ENCODE assay signal across 28 cellular contexts in the genomic region with DNA sequence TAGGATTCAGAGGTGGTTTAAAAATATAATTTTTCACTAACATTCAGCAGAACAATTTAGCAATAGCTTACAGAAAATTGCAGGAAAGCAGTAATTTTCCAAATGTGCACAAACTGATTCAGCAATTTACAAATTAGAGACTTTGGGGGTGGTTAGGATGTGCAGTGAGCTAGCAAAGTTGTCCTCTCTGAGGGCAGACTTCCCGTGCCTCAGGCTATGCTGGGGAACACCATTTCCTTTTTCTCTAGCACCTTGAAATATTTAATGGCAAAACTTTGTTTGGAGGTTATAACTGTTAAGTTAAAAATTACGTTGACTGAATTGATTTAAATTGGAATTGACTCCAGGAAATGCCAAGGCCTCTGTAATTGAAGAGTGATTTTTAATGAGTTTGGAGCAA.
"Had no signal": no experiment of that assay in that cellular context is flagged by ENCODE, and none has a peak within 500 bp of the region (broad histone marks: within the 10 kb centered on the region; RNA-seq: fewer than 3 reads in every experiment).

No MANE protein-coding gene starts in this region.

- H3K27me3 ChIP-seq: neutrophil, right lobe of liver, suprapubic skin, transverse colon, upper lobe of right lung, uterus had no signal

- H3K9me3 ChIP-seq: lower lobe of right lung, mucosa of descending colon, neutrophil, prostate gland, right lobe of liver, suprapubic skin, transverse colon, upper lobe of right lung, uterus had no signal

- H3K36me3 Mint-ChIP-seq: immature natural killer cell; memory B cell; naive B cell; natural killer cell treated with Interleukin-12 subunit alpha and Interleukin-12 subunit beta and Interleukin-15 and Interleukin-18, amount 100 ng/mL, for 72 hours; stimulated activated naive B cell treated with anti-CD40 and anti-IgM and Interleukin-4, amounts not matched to agents 10 μg/mL and 1 μg/mL and 100 μg/mL, for 72 hours had no signal

- FAIRE-seq: frontal cortex, small intestine had no signal

- ATAC-seq: left ventricle myocardium superior; lower lobe of right lung; mucosa of descending colon; natural killer cell treated with Interleukin-12 subunit alpha and Interleukin-12 subunit beta and Interleukin-15 and Interleukin-18, amount 100 ng/mL, for 72 hours; stimulated activated naive B cell treated with anti-CD40 and anti-IgM and Interleukin-4, amounts not matched to agents 10 μg/mL and 1 μg/mL and 100 μg/mL, for 72 hours; upper lobe of right lung had no signal

- H3K27ac Mint-ChIP-seq: immature natural killer cell; memory B cell; mesothelial cell of epicardium; naive B cell; natural killer cell treated with Interleukin-12 subunit alpha and Interleukin-12 subunit beta and Interleukin-15 and Interleukin-18, amount 100 ng/mL, for 72 hours; stimulated activated naive B cell treated with anti-CD40 and anti-IgM and Interleukin-4, amounts not matched to agents 10 μg/mL and 1 μg/mL and 100 μg/mL, for 72 hours; stimulated activated naive CD8-positive, alpha-beta T cell treated with anti-CD3 and anti-CD28 coated beads, Interleukin-15, Interleukin-2, amounts not matched to agents 100 ng/mL and 50 ng/mL, for 24 hours had no signal

- DNase-seq: effector memory CD4-positive, alpha-beta T cell; erythroblast; hypothalamus; immature natural killer cell; islet precursor cell; kidney glomerular epithelial cell; left ventricle myocardium superior; lower lobe of right lung; mucosa of descending colon; naive B cell; right lobe of liver; small intestine; stimulated activated CD4-positive, alpha-beta T cell treated with anti-CD3 and anti-CD28 coated beads, Interleukin-15, amount 100 ng/mL, for 24 hours; stimulated activated CD4-positive, alpha-beta T cell treated with anti-CD3 and anti-CD28 coated beads, Interleukin-2, amount 100 ng/mL, for 48 hours; stimulated activated naive B cell treated with anti-CD40 and anti-IgM and Interleukin-4, amounts not matched to agents 10 μg/mL and 1 μg/mL and 100 μg/mL, for 72 hours; transverse colon; upper lobe of right lung; uterus had no signal

- H3K4me3 Mint-ChIP-seq: immature natural killer cell; memory B cell; mesothelial cell of epicardium; naive B cell; natural killer cell treated with Interleukin-12 subunit alpha and Interleukin-12 subunit beta and Interleukin-15 and Interleukin-18, amount 100 ng/mL, for 72 hours; neural crest cell; stimulated activated naive B cell treated with anti-CD40 and anti-IgM and Interleukin-4, amounts not matched to agents 10 μg/mL and 1 μg/mL and 100 μg/mL, for 72 hours; stimulated activated naive CD8-positive, alpha-beta T cell treated with anti-CD3 and anti-CD28 coated beads, Interleukin-15, Interleukin-2, amounts not matched to agents 100 ng/mL and 50 ng/mL, for 24 hours had no signal

- H3K4me1 ChIP-seq: lower lobe of right lung, prostate gland, suprapubic skin, transverse colon, upper lobe of right lung, uterus had no signal

- H3K4me1 Mint-ChIP-seq: immature natural killer cell; naive B cell; stimulated activated naive B cell treated with anti-CD40 and anti-IgM and Interleukin-4, amounts not matched to agents 10 μg/mL and 1 μg/mL and 100 μg/mL, for 72 hours had no signal

- H3K36me3 ChIP-seq: lower lobe of right lung, neutrophil, prostate gland, right lobe of liver, suprapubic skin, transverse colon, upper lobe of right lung, uterus had no signal

- H3K27ac ChIP-seq: coronary artery, lower lobe of right lung, neutrophil, prostate gland, right lobe of liver, suprapubic skin, transverse colon, upper lobe of right lung, uterus had no signal

- H3K4me3 ChIP-seq: coronary artery, lower lobe of right lung, mucosa of descending colon, prostate gland, right lobe of liver, suprapubic skin, transverse colon, upper lobe of right lung, uterus had no signal
